Comparison of ENCODE assay signal across 12 cellular contexts in the genomic region with DNA sequence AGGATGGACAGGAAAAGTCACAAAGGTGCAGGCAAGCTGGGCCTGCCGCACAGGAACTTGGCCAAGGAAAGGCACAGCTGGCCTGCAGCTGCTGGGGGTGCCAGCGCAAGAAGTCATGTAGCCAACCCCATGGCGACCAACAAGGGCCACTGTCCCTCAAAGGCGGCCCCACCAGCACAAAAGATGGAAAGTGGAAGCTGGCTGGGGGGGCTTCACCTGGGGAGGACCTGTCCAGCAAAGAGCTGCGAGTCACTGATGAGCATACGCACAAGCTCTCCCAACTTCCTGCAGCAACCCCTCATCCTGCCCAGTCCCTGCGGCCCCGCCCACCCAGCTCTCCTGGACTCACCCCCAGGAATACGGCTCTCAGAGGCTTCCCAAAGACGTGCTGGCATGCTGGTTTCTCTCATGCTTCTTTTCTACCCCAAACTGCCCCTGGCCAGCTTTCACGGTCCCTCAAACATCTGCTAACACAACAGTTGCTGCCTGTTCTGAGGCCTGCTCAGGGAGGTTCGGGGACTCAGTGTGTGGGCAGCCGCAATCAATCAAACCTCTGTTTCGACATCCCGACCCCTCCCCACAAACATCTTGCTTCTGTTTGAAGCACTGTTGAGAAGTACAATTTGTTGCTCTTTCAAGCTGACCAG.
DNase-seq lines count a peak whose midpoint lies in the region; ATAC-seq and TF ChIP-seq lines count a peak whose summit lies in the region.
"Had no signal": no experiment of that assay in that cellular context is flagged by ENCODE, and none has a peak within 500 bp of the region (broad histone marks: within the 10 kb centered on the region; RNA-seq: fewer than 3 reads in every experiment).

No MANE protein-coding gene starts in this region.

- no peak for ATAC-seq in activated B cell treated with CpG ODN at 0.5 μM for 24 hours (ENCODE audit: low read depth)
- no peak for ATAC-seq in stimulated activated memory B cell treated with anti-CD40 and anti-IgM and Interleukin-4, amounts not matched to agents 10 μg/mL and 1 μg/mL and 100 μg/mL, for 72 hours

- POLR2A ChIA-PET in activated B cell treated with CpG ODN at 0.5 μM for 24 hours (lab: Charles Lee), result interaction anchor here (0.6 to 1.2 kb wide), 2 partner anchors 20 to 131 kb away, joined by 3 read pairs; no protein-coding TSS in a partner anchor

- no peak for DNase-seq in Jurkat, Clone E6-1 (ENCODE audit: low read depth, low spot score)
- DNase-seq in activated B cell treated with CpG ODN at 0.5 μM for 24 hours (no peak), immature natural killer cell (no peak), NCI-H446 treated with DMSO at 0.1 percent for 48 hours (lab: John Stamatoyannopoulos, UW) (no peak), NCI-H748 treated with DMSO at 0.1 percent for 48 hours (lab: John Stamatoyannopoulos, UW) (no peak), chondrocyte (ENCODE audit: low spot score) (no peak)
- DNase-seq: Caco-2, NCI-H69 had no signal

- no peak overlapping the region for H3K4me3 Mint-ChIP-seq in activated B cell treated with CpG ODN at 0.5 μM for 24 hours
- H3K4me3 Mint-ChIP-seq in immature natural killer cell, result peak overlapping the region; percentile 19 to 89 (median 63)
- H3K4me3 Mint-ChIP-seq in stimulated activated memory B cell treated with anti-CD40 and anti-IgM and Interleukin-4, amounts not matched to agents 10 μg/mL and 1 μg/mL and 100 μg/mL, for 72 hours, result no peak overlapping the region
- H3K4me3 Mint-ChIP-seq in chondrocyte (ENCODE audit: unreplicated experiment), result no peak overlapping the region

- CTCF ChIA-PET in activated B cell treated with CpG ODN at 0.5 μM for 24 hours (lab: Charles Lee), result interaction anchor here (1.2 kb wide), 1 partner anchor 137 kb away, joined by 3 read pairs; no protein-coding TSS in a partner anchor

- H3K4me3 ChIP-seq in Jurkat, Clone E6-1 (ENCODE audit: low read length), result peak overlapping the region; percentile 11
- H3K4me3 ChIP-seq: hepatocyte, SJSA1 had no signal

- H3K4me1 Mint-ChIP-seq in activated B cell treated with CpG ODN at 0.5 μM for 24 hours (peaks cover 79% of the 10 kb centered on the region), immature natural killer cell (peaks cover 95 to 100% of the 10 kb centered on the region in 2 donors), chondrocyte (ENCODE audit: low read depth) (peaks cover 23% of the 10 kb centered on the region)
- peaks cover 84% of the 10 kb centered on the region for H3K4me1 Mint-ChIP-seq in stimulated activated memory B cell treated with anti-CD40 and anti-IgM and Interleukin-4, amounts not matched to agents 10 μg/mL and 1 μg/mL and 100 μg/mL, for 72 hours

- intact Hi-C loops in activated B cell treated with CpG ODN at 0.5 μM for 24 hours (cut with micrococcal nuclease), result no loop called here

- TF ChIP-seq CTCF in activated B cell treated with CpG ODN at 0.5 μM for 24 hours (IDR thresholded peaks at IDR 0.05) (no peak), chondrocyte (IDR thresholded peaks at IDR 0.05) (no peak)

- no peaks in the 10 kb centered on the region for H3K9me3 Mint-ChIP-seq in activated B cell treated with CpG ODN at 0.5 μM for 24 hours
- no peaks in the 10 kb centered on the region for H3K9me3 Mint-ChIP-seq in immature natural killer cell
- no peaks in the 10 kb centered on the region for H3K9me3 Mint-ChIP-seq in stimulated activated memory B cell treated with anti-CD40 and anti-IgM and Interleukin-4, amounts not matched to agents 10 μg/mL and 1 μg/mL and 100 μg/mL, for 72 hours
- no peaks in the 10 kb centered on the region for H3K9me3 Mint-ChIP-seq in chondrocyte (ENCODE audit: low read depth)
- H3K9me3 Mint-ChIP-seq: IgD-negative memory B cell had no signal

- H3K36me3 Mint-ChIP-seq in activated B cell treated with CpG ODN at 0.5 μM for 24 hours (ENCODE audit: low read depth) (peaks cover 90% of the 10 kb centered on the region), immature natural killer cell (peaks cover 20 to 34% (median 20%) of the 10 kb centered on the region in 3 donors), chondrocyte (ENCODE audit: low read depth) (peaks cover 8% of the 10 kb centered on the region)
- H3K36me3 Mint-ChIP-seq in stimulated activated memory B cell treated with anti-CD40 and anti-IgM and Interleukin-4, amounts not matched to agents 10 μg/mL and 1 μg/mL and 100 μg/mL, for 72 hours, result peaks cover 53% of the 10 kb centered on the region

- H3K27ac Mint-ChIP-seq in activated B cell treated with CpG ODN at 0.5 μM for 24 hours (peak overlapping the region; percentile 65), immature natural killer cell (peak overlapping the region; percentile 96 to 99 (median 98)), chondrocyte (ENCODE audit: unreplicated experiment) (no peak overlapping the region)
- peak overlapping the region; percentile 82 for H3K27ac Mint-ChIP-seq in stimulated activated memory B cell treated with anti-CD40 and anti-IgM and Interleukin-4, amounts not matched to agents 10 μg/mL and 1 μg/mL and 100 μg/mL, for 72 hours

- H3K27me3 Mint-ChIP-seq in activated B cell treated with CpG ODN at 0.5 μM for 24 hours, result no peaks in the 10 kb centered on the region
- H3K27me3 Mint-ChIP-seq in immature natural killer cell (ENCODE audit: low read depth in 3 of 3), result peaks cover 12 to 22% (median 16%) of the 10 kb centered on the region in 3 donors
- H3K27me3 Mint-ChIP-seq in stimulated activated memory B cell treated with anti-CD40 and anti-IgM and Interleukin-4, amounts not matched to agents 10 μg/mL and 1 μg/mL and 100 μg/mL, for 72 hours, result no peaks in the 10 kb centered on the region
- H3K27me3 Mint-ChIP-seq in chondrocyte (ENCODE audit: low read depth), result no peaks in the 10 kb centered on the region
- H3K27me3 Mint-ChIP-seq: IgD-negative memory B cell had no signal

Comparison
In these comparisons a context has a peak if more than half of its experiments do, and no peak if none do; other contexts are left out.
1. H3K4me3 Mint-ChIP-seq: peak in immature natural killer cell (5 of 5); none in activated B cell treated with CpG ODN at 0.5 μM for 24 hours (single experiment), stimulated activated memory B cell treated with anti-CD40 and anti-IgM and Interleukin-4, amounts not matched to agents 10 μg/mL and 1 μg/mL and 100 μg/mL, for 72 hours (single experiment) and chondrocyte (single experiment).